In genomic region chr5:16465544-16466432, GRCh38 we compare ENCODE assay signal across 1 cellular context.
TF ChIP-seq lines count a peak whose summit lies in the region.

Gene ZNF622 (minus strand): TSS chr5:16465800. CDS start chr5:16465665, 135 bp downstream.

TF ChIP-seq in K562, 482 proteins besides CTCF, POLR2A, EP300 and RAD21 (continued from another document and continues in another):
- TF ChIP-seq STAT6 (CRISPR knock-in tag; IDR thresholded peaks at IDR 0.05) (no peak), ELF4 (CRISPR knock-in tag; IDR thresholded peaks at IDR 0.05) (peak; percentile 82; the same call in 1 of the 2 replicates), KDM4B (IDR thresholded peaks at IDR 0.05; ENCODE audit: borderline replicate concordance in 2 of 2, low read depth in 1 of 2) (no peak), TEAD4 (IDR thresholded peaks at IDR 0.05; ENCODE audit: low read length) (no peak; the same call in 1 of the 2 replicates), TEAD4 (CRISPR knock-in tag; IDR thresholded peaks at IDR 0.05; ENCODE audit: borderline replicate concordance) (no peak), ILF3 (IDR thresholded peaks at IDR 0.05; ENCODE audit: borderline replicate concordance) (no peak), RFX1 (IDR thresholded peaks at IDR 0.05) (no peak), ZNF75A (CRISPR knock-in tag; IDR thresholded peaks at IDR 0.05) (no peak), ZNF655 (CRISPR knock-in tag; IDR thresholded peaks at IDR 0.05) (no peak), POLR2AphosphoS5 (IDR thresholded peaks at IDR 0.05; ENCODE audit: control insufficient read depth, insufficient read depth, low read depth, low read length) (peak; percentile 89), NFE2 (IDR thresholded peaks at IDR 0.05; ENCODE audit: low read depth) (no peak), ETV6 (IDR thresholded peaks at IDR 0.05; ENCODE audit: borderline replicate concordance in 1 of 2, low read depth in 2 of 2, low read length in 1 of 2) (peak; percentile 96 to 97), ETV6 (CRISPR knock-in tag; IDR thresholded peaks at IDR 0.05; ENCODE audit: borderline replicate concordance) (0 out of 2 replicates have a peak, but pooled peaks have one; percentile 72), ZNF280A (IDR thresholded peaks at IDR 0.05; ENCODE audit: low read depth, partially characterized antibody) (no peak), ZC3H11A (IDR thresholded peaks at IDR 0.05; ENCODE audit: low read depth, low read length) (no peak), DDX20 (tag; IDR thresholded peaks at IDR 0.05; ENCODE audit: low read depth) (no peak), ZNF830 (CRISPR knock-in tag; IDR thresholded peaks at IDR 0.05) (0 out of 2 replicates have a peak, but pooled peaks have one; percentile 55), ATF1 (CRISPR knock-in tag; IDR thresholded peaks at IDR 0.05) (no peak), ATF1 (tag; IDR thresholded peaks at IDR 0.05) (peak; percentile 77), HMGN3 (IDR thresholded peaks at IDR 0.05; ENCODE audit: borderline replicate concordance, extremely low read depth, insufficient read length, low read depth, low read length) (peak; percentile 77), E2F3 (CRISPR knock-in tag; IDR thresholded peaks at IDR 0.05) (no peak), ZNF282 (CRISPR knock-in tag; IDR thresholded peaks at IDR 0.05) (no peak), TBL1XR1 (IDR thresholded peaks at IDR 0.05; ENCODE audit: low read length in 2 of 2) (peak in 1 of 2 experiments; percentile 23; a peak in 2 of 4 replicates), JUNB (CRISPR knock-in tag; conservative IDR thresholded peaks at IDR 0.05) (no peak), ZNF778 (CRISPR knock-in tag; IDR thresholded peaks at IDR 0.05) (no peak), ILK (tag; IDR thresholded peaks at IDR 0.05; ENCODE audit: borderline replicate concordance, low read depth) (no peak), PKNOX1 (IDR thresholded peaks at IDR 0.05) (peak; percentile 96), RHOXF2B (CRISPR knock-in tag; conservative IDR thresholded peaks at IDR 0.05) (no peak), ZBTB40 (IDR thresholded peaks at IDR 0.05) (peak; percentile 99), ZBTB40 (CRISPR knock-in tag; IDR thresholded peaks at IDR 0.05) (no peak), ZKSCAN1 (IDR thresholded peaks at IDR 0.05; ENCODE audit: low read depth, low read length) (no peak), NCOA2 (IDR thresholded peaks at IDR 0.05; ENCODE audit: partially characterized antibody in 2 of 2) (no peak), NCOA4 (IDR thresholded peaks at IDR 0.05; ENCODE audit: partially characterized antibody) (no peak), FOXA1 (IDR thresholded peaks at IDR 0.05; ENCODE audit: borderline replicate concordance) (no peak), NR2F6 (CRISPR knock-in tag; IDR thresholded peaks at IDR 0.05) (no peak), SMAD1 (IDR thresholded peaks at IDR 0.05; ENCODE audit: low read depth, low read length, partially characterized antibody) (no peak), ELF1 (tag; IDR thresholded peaks at IDR 0.05) (peak; percentile 98), TCF7L2 (IDR thresholded peaks at IDR 0.05; ENCODE audit: low read depth, low read length) (no peak), NFATC3 (IDR thresholded peaks at IDR 0.05) (no peak), SMAD2 (IDR thresholded peaks at IDR 0.05; ENCODE audit: low read depth, low read length) (no peak), RFX7 (CRISPR knock-in tag; IDR thresholded peaks at IDR 0.05) (no peak), MCM7 (IDR thresholded peaks at IDR 0.05) (no peak), KAT8 (IDR thresholded peaks at IDR 0.05; ENCODE audit: low read depth) (no peak), FOXJ2 (tag; IDR thresholded peaks at IDR 0.05) (no peak), NONO (IDR thresholded peaks at IDR 0.05; ENCODE audit: low read depth in 2 of 2, low read length in 1 of 2) (peak; percentile 5 to 40; a peak in 1 of 4 replicates), HDGF (IDR thresholded peaks at IDR 0.05) (no peak), ZNF41 (CRISPR knock-in tag; conservative IDR thresholded peaks at IDR 0.05) (no peak; the same call in 1 of the 2 replicates), CBFA2T2 (conservative IDR thresholded peaks at IDR 0.05) (no peak), RNF2 (IDR thresholded peaks at IDR 0.05) (no peak), ZNF57 (CRISPR knock-in tag; IDR thresholded peaks at IDR 0.05) (no peak), E2F8 (IDR thresholded peaks at IDR 0.05; ENCODE audit: low read depth, partially characterized antibody) (peak; percentile 96), CBX2 (IDR thresholded peaks at IDR 0.05; ENCODE audit: insufficient read depth, low read length, poor library complexity, severe bottlenecking) (no peak), HNRNPUL1 (IDR thresholded peaks at IDR 0.05; ENCODE audit: low read length) (no peak)
